ENCODE assay signal across 25 cellular contexts in the genomic region with DNA sequence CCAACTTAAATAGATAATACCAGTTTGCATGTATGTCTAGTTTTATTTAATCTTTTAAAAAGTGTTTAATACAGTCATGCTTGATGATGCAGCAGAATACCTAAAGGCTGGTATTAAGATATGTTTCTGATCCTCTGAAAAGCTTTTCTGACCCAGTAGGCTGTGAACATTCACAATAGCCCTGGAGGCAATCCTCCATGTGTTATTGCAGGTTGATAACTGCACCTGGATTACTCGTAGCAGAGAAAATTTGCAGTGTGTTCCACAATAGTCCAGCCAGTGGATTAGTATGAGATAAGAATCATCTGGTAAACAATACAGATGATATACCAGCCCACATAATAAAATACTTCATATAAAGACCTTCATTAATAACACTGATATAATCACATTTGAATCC.
A peak's percentile ranks its signal among the peaks of the same experiment; 100 is the strongest.
DNase-seq lines count a peak whose midpoint lies in the region; ATAC-seq and TF ChIP-seq lines count a peak whose summit lies in the region.
"Had no signal": no experiment of that assay in that cellular context is flagged by ENCODE, and none has a peak within 500 bp of the region (broad histone marks: within the 10 kb centered on the region; RNA-seq: fewer than 3 reads in every experiment).

No MANE protein-coding gene starts in this region.

- H2AFZ ChIP-seq in HCT116 (ENCODE audit: low read depth, low read length, poor library complexity, severe bottlenecking) = no peak overlapping the region

- POLR2A ChIA-PET in A673 (lab: Charles Lee; ENCODE audit: low non-redundant PET) = no interaction called here
- POLR2A ChIA-PET in HCT116 (lab: Charles Lee) = no interaction called here

- H3K9me2 ChIP-seq in HCT116 (ENCODE audit: insufficient read depth) = no peaks in the 10 kb centered on the region

- no peak overlapping the region for H3K4me2 ChIP-seq in HCT116 (ENCODE audit: low read length)
- H3K4me2 ChIP-seq: BLaER1 had no signal

- no peak for DNase-seq in A673 (ENCODE audit: low spot score)
- DNase-seq in HCT116 (ENCODE audit: low read depth, low spot score) = no peak
- DNase-seq in NCI-H69 (lab: John Stamatoyannopoulos, UW) = peak; percentile 17
- peak; percentile 7 for DNase-seq in amniotic epithelial cell (ENCODE audit: low read depth)
- no peak for DNase-seq in prostate gland (ENCODE audit: low spot score)
- DNase-seq in endodermal cell = no peak
- no peak for DNase-seq in NCI-H82 treated with DMSO at 0.1 percent for 48 hours (lab: John Stamatoyannopoulos, UW; ENCODE audit: unreplicated experiment)
- DNase-seq: 8988T; BE2C; C1 segment of cervical spinal cord; CD4-positive, alpha-beta memory T cell; CD4-positive, CD25-positive, alpha-beta regulatory T cell; CD8-positive, alpha-beta memory T cell; COR-L47; DMS 273 treated with DMSO at 0.1 percent for 48 hours; DMS153; DMS53; DMS79; DND-41; EL; GDM1 had no signal

- H3K27ac ChIP-seq in A673 (ENCODE audit: low read depth, low read length, poor library complexity, severe bottlenecking) (peak overlapping the region; percentile 40), HCT116 (ENCODE audit: low read depth, low read length) (no peak overlapping the region), prostate gland (no peak overlapping the region), endodermal cell (ENCODE audit: low read depth, low read length) (no peak overlapping the region)
- H3K27ac ChIP-seq: BLaER1 had no signal

- no peaks in the 10 kb centered on the region for H3K36me3 Mint-ChIP-seq in endodermal cell (ENCODE audit: low read depth)
- H3K36me3 Mint-ChIP-seq: CD14-positive monocyte; CD4-positive, alpha-beta memory T cell; CD4-positive, CD25-positive, alpha-beta regulatory T cell; CD8-positive, alpha-beta memory T cell had no signal

- ATAC-seq in HCT116 (no peak), HG03460 (IDR thresholded peaks at IDR 0.05; ENCODE audit: unreplicated experiment) (no peak)
- ATAC-seq: GM12878 had no signal

- no peak for TF ChIP-seq RAD21 in HCT116 (IDR thresholded peaks at IDR 0.05; ENCODE audit: low read depth)

- CTCF ChIA-PET in A673 (lab: Charles Lee) = no interaction called here
- CTCF ChIA-PET in HCT116 (lab: Charles Lee) = no interaction called here

- TF ChIP-seq CTCF in A673 (conservative IDR thresholded peaks at IDR 0.05; ENCODE audit: low read depth, low read length) = no peak
- no peak for TF ChIP-seq CTCF in HCT116 (IDR thresholded peaks at IDR 0.05 in 2 of 3, conservative IDR thresholded peaks at IDR 0.05 in 1 of 3; ENCODE audit: borderline replicate concordance in 1 of 3, insufficient read depth in 1 of 3, low read depth in 2 of 3, low read length in 2 of 3)
- TF ChIP-seq CTCF in prostate gland (IDR thresholded peaks at IDR 0.05) = no peak
- no peak for TF ChIP-seq CTCF in endodermal cell (conservative IDR thresholded peaks at IDR 0.05)

- H3K9me3 ChIP-seq in A673 (ENCODE audit: low read depth, low read length, poor library complexity, severe bottlenecking) (peaks cover 15% of the 10 kb centered on the region), HCT116 (ENCODE audit: control insufficient read depth in 1 of 2, insufficient read depth in 1 of 2, low read depth in 1 of 2, low read length in 2 of 2) (no peaks in the 10 kb centered on the region), prostate gland (no peaks in the 10 kb centered on the region), endodermal cell (ENCODE audit: control insufficient read depth, low read length) (no peaks in the 10 kb centered on the region)
- H3K9me3 ChIP-seq: BE2C, BLaER1 had no signal

- H4K20me1 ChIP-seq in HCT116 (ENCODE audit: insufficient read depth) = no peaks in the 10 kb centered on the region
- H4K20me1 ChIP-seq: BLaER1 had no signal

- no peak overlapping the region for H3K4me3 Mint-ChIP-seq in endodermal cell
- H3K4me3 Mint-ChIP-seq: CD14-positive monocyte; CD4-positive, alpha-beta memory T cell; CD4-positive, CD25-positive, alpha-beta regulatory T cell; CD8-positive, alpha-beta memory T cell had no signal

- no peak for TF ChIP-seq POLR2A in HCT116 (IDR thresholded peaks at IDR 0.05; ENCODE audit: borderline replicate concordance, extremely low read depth, insufficient read depth, insufficient read length)
- no peak for TF ChIP-seq POLR2A in prostate gland (IDR thresholded peaks at IDR 0.05)

- BruUV-seq in A673 (replicated peaks; lab: Mats Ljungman, UMichigan) (no TSS peak), HCT116 (replicated peaks; lab: Mats Ljungman, UMichigan) (no TSS peak)

- H3K4me3 ChIP-seq in A673 (ENCODE audit: low read depth, low read length, poor library complexity, severe bottlenecking) (no peak overlapping the region), HCT116 (replicated peaks in 1 of 2; ENCODE audit: low read depth in 1 of 2, low read length in 2 of 2) (no peak overlapping the region), prostate gland (no peak overlapping the region), endodermal cell (ENCODE audit: low read length) (no peak overlapping the region)
- H3K4me3 ChIP-seq: BLaER1, GM12878 had no signal

- H3K36me3 ChIP-seq in A673 (ENCODE audit: insufficient read depth, low read length, poor library complexity, severe bottlenecking) (no peaks in the 10 kb centered on the region), HCT116 (ENCODE audit: control insufficient read depth in 1 of 2, insufficient read depth in 2 of 2, low read length in 2 of 2) (no peaks in the 10 kb centered on the region), prostate gland (no peaks in the 10 kb centered on the region), endodermal cell (ENCODE audit: control insufficient read depth, insufficient read depth, low read length) (no peaks in the 10 kb centered on the region)
- H3K36me3 ChIP-seq: BE2C, BLaER1 had no signal

- H3K9me3 Mint-ChIP-seq in endodermal cell = no peaks in the 10 kb centered on the region

- H3K27me3 ChIP-seq in A673 (replicated peaks; ENCODE audit: insufficient read depth, low read depth, low read length, poor library complexity) (no peaks in the 10 kb centered on the region), HCT116 (ENCODE audit: insufficient read depth, low read length) (peaks cover 68% of the 10 kb centered on the region), prostate gland (replicated peaks; ENCODE audit: insufficient read depth) (no peaks in the 10 kb centered on the region), endodermal cell (ENCODE audit: control insufficient read depth, insufficient read depth, low read length, poor library complexity, severe bottlenecking) (no peaks in the 10 kb centered on the region)
- H3K27me3 ChIP-seq: BE2C, BLaER1 had no signal

- WGBS in prostate gland = 28% methylated on average over 1 of the region's 1 CpG
- whole genome bisulfite sequencing in endodermal cell (ENCODE audit: insufficient coverage in 1 of 2, insufficient read length in 1 of 2), 2 experiments = 100% methylated on average over 1 of the region's 1 CpG; no CpG with 5 or more reads in 1 of the 2 experiments

- RAD21 ChIA-PET in HCT116 (lab: Charles Lee; ENCODE audit: low non-redundant PET in 1 of 2, low total read pairs in 2 of 2, uncharacterized antibody in 2 of 2, unreplicated experiment in 2 of 2) = no interaction called here

- intact Hi-C loops in A673 (cut with micrococcal nuclease; ENCODE audit: unreplicated experiment) = no loop called here
- intact Hi-C loops in HCT116 (cut with micrococcal nuclease) = no loop called here
- intact Hi-C loops in prostate gland (cut with DNase I) = no loop called here

- peaks cover 3% of the 10 kb centered on the region for H3K4me1 Mint-ChIP-seq in endodermal cell
- H3K4me1 Mint-ChIP-seq: CD14-positive monocyte; CD4-positive, alpha-beta memory T cell; CD4-positive, CD25-positive, alpha-beta regulatory T cell; CD8-positive, alpha-beta memory T cell had no signal

- no peak overlapping the region for H3K27ac Mint-ChIP-seq in endodermal cell
- H3K27ac Mint-ChIP-seq: CD14-positive monocyte; CD4-positive, alpha-beta memory T cell; CD4-positive, CD25-positive, alpha-beta regulatory T cell; CD8-positive, alpha-beta memory T cell had no signal

- no peaks in the 10 kb centered on the region for H3K79me2 ChIP-seq in HCT116 (ENCODE audit: insufficient read depth, low read length)

- H3K4me1 ChIP-seq in A673 (ENCODE audit: insufficient read depth, low read length, poor library complexity, severe bottlenecking) (peaks cover 31% of the 10 kb centered on the region), HCT116 (ENCODE audit: control insufficient read depth in 1 of 2, insufficient read depth in 2 of 2, low read length in 2 of 2) (no peaks in the 10 kb centered on the region), prostate gland (replicated peaks) (no peaks in the 10 kb centered on the region), endodermal cell (ENCODE audit: control insufficient read depth, insufficient read depth, low read length) (no peaks in the 10 kb centered on the region)
- H3K4me1 ChIP-seq: BE2C had no signal

- no peaks in the 10 kb centered on the region for H3K27me3 Mint-ChIP-seq in endodermal cell (ENCODE audit: insufficient read depth)
- H3K27me3 Mint-ChIP-seq: CD4-positive, CD25-positive, alpha-beta regulatory T cell; CD8-positive, alpha-beta memory T cell had no signal

- H3K9ac ChIP-seq in HCT116 (ENCODE audit: low read length) (no peak overlapping the region), endodermal cell (ENCODE audit: extremely low read depth, low read length, poor library complexity, severe bottlenecking) (no peak overlapping the region)
- H3K9ac ChIP-seq: BLaER1 had no signal

TF ChIP-seq in HCT116, 20 proteins besides CTCF, POLR2A, EP300 and RAD21:
- peak; percentile 75; the same call in 1 of the 2 replicates for TF ChIP-seq EZH2 (IDR thresholded peaks at IDR 0.05)
- TF ChIP-seq, protein P1, sequence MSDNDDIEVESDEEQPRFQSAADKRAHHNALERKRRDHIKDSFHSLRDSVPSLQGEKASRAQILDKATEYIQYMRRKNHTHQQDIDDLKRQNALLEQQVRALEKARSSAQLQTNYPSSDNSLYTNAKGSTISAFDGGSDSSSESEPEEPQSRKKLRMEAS (IDR thresholded peaks at IDR 0.05) = no peak

Comparison
In these comparisons a context has a peak if more than half of its experiments do, and no peak if none do; other contexts are left out.
1. DNase-seq: peak in NCI-H69 (single experiment) and amniotic epithelial cell (single experiment); none in A673 (single experiment), HCT116 (single experiment), prostate gland (single experiment), endodermal cell (single experiment) and NCI-H82 treated with DMSO at 0.1 percent for 48 hours (single experiment).